In genomic region chr6:26223677-26224546, GRCh38 we compare ENCODE assay signal across 8 cellular contexts.
A peak's percentile ranks its signal among the peaks of the same experiment; 100 is the strongest.
DNase-seq lines count a peak whose midpoint lies in the region; ATAC-seq, FAIRE-seq and TF ChIP-seq lines count a peak whose summit lies in the region.

No MANE protein-coding gene starts in this region.

- WGBS in A549 (ENCODE audit: missing lambda C conversion rate): under 1% methylated on average over 26 of the region's 26 CpGs

- H3K27ac ChIP-seq in A549 (peak overlapping the region; percentile 93 to 95), temporal lobe (ENCODE audit: low read depth, low read length) (peak overlapping the region; percentile 81)

- peak overlapping the region; percentile 60 for H3K4me3 ChIP-seq in A549

- no peak for TF ChIP-seq CTCF in A549 (IDR thresholded peaks at IDR 0.05)

- H3K4me2 ChIP-seq in A549: peak overlapping the region; percentile 88

- POLR2A ChIA-PET in A549 (lab: Yijun Ruan, JAX): interaction anchor here (0.6 to 3.1 kb wide), 11 partner anchors 10 to 909 kb away, joined by 3 to 35 read pairs (median 9); a partner anchor contains a TSS

- no peak for TF ChIP-seq RAD21 in A549 (conservative IDR thresholded peaks at IDR 0.05 in 1 of 2, IDR thresholded peaks at IDR 0.05 in 1 of 2)

- TF ChIP-seq POLR2A in A549 (IDR thresholded peaks at IDR 0.05; ENCODE audit: low read length): no peak

- CTCF ChIA-PET in A549 (lab: Yijun Ruan, JAX): interaction anchor here (0.9 to 1.1 kb wide), 2 partner anchors 25 to 48 kb away, joined by 3 read pairs; no protein-coding TSS in a partner anchor

- no peak for FAIRE-seq in A549 (lab: Jason Lieb, UNC)
- peak; percentile 98 for FAIRE-seq in endometrium (lab: Jason Lieb, UNC)

- H3K9me3 ChIP-seq in A549: no peaks in the 10 kb centered on the region; the same call in 2 of the 3 replicates

- peaks cover 8% of the 10 kb centered on the region; the same call in 2 of the 3 replicates for H3K4me1 ChIP-seq in A549

- DNase-seq in A549 (ENCODE audit: low read depth in 1 of 2, low spot score in 1 of 2) (peak; percentile 63 to 91), NCI-H2227 (lab: John Stamatoyannopoulos, UW; ENCODE audit: unreplicated experiment) (peak; percentile 93), midbrain (lab: John Stamatoyannopoulos, UW) (peak; percentile 70)
- peak; percentile 66 to 71 for DNase-seq in activated CD4-positive, alpha-beta T cell treated with anti-CD3 and anti-CD28 coated beads, Interleukin-2, amount 50 U/mL, for 48 hours

- ATAC-seq in A549 (peak; percentile 85 to 95), GM18517 (IDR thresholded peaks at IDR 0.05; ENCODE audit: unreplicated experiment) (peak; percentile 56), HG03060 (IDR thresholded peaks at IDR 0.05; ENCODE audit: low read depth, unreplicated experiment) (peak; percentile 62)

- no peak for TF ChIP-seq EP300 in A549 (IDR thresholded peaks at IDR 0.05)

TF ChIP-seq in A549, 52 proteins besides CTCF, POLR2A, EP300 and RAD21:
- TF ChIP-seq MAX (IDR thresholded peaks at IDR 0.05) (peak; percentile 36; the same call in 1 of the 2 replicates), GATA3 (IDR thresholded peaks at IDR 0.05; ENCODE audit: borderline replicate concordance) (no peak), CHD2 (IDR thresholded peaks at IDR 0.05; ENCODE audit: low read length, partially characterized antibody) (no peak), PHF8 (IDR thresholded peaks at IDR 0.05; ENCODE audit: borderline replicate concordance, low read depth) (no peak), ATOH8 (CRISPR knock-in tag; IDR thresholded peaks at IDR 0.05; ENCODE audit: low read depth) (no peak), JUN (IDR thresholded peaks at IDR 0.05) (peak; percentile 8 to 42; a peak in 1 of 5 replicates), FOSL2 (IDR thresholded peaks at IDR 0.05) (no peak), FOSL2 (CRISPR knock-in tag; IDR thresholded peaks at IDR 0.05) (no peak), ZSCAN20 (CRISPR knock-in tag; IDR thresholded peaks at IDR 0.05) (no peak), HOXA7 (CRISPR knock-in tag; IDR thresholded peaks at IDR 0.05) (no peak)

Comparison
In these comparisons a context has a peak if more than half of its experiments do, and no peak if none do; other contexts are left out.
1. Peak in every context shown above with its lines: DNase-seq, ATAC-seq, H3K4me3 ChIP-seq and H3K27ac ChIP-seq.